ENCODE assay signal across 8 cellular contexts in the genomic region with DNA sequence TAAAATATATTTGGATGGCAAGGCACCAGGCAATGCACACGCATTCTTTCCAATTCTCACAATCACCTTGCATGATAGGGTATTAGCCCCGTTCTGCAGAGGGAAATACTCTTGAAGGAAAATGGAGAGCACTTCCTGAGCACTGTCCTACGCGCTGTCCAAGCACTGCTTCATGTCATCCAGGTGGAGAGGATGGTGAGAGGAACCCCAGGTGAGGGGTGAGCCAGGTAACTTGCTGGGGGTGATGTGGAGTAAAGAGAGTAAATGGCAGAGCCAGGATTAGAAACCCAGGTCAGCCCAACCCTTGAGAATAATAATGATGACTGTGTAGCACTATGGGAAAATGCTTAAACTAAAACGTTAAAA. TPM values are rescaled to one million over a fixed set of nuclear protein-coding genes. Genes with fewer than 3 reads are reported as not detected.
DNase-seq lines count a peak whose midpoint lies in the region; ATAC-seq and TF ChIP-seq lines count a peak whose summit lies in the region.

No MANE protein-coding gene starts in this region.

- H3K27ac ChIP-seq in AG04450 (ENCODE audit: low read depth, low read length) (no peak overlapping the region), HUES48 (ENCODE audit: low read depth, low read length) (peak overlapping the region; percentile 54), muscle layer of colon (ENCODE audit: low read depth, low read length) (peak overlapping the region; percentile 82)

- ATAC-seq in central memory CD8-positive, alpha-beta T cell (replicated peaks; ENCODE audit: extremely low read depth, poor library complexity, severe bottlenecking) = peak; percentile 4
- ATAC-seq in GM21619 (IDR thresholded peaks at IDR 0.05; ENCODE audit: unreplicated experiment) (no peak), HG03095 (IDR thresholded peaks at IDR 0.05; ENCODE audit: unreplicated experiment) (no peak), GM21737 (IDR thresholded peaks at IDR 0.05; ENCODE audit: unreplicated experiment) (no peak)

- H3K36me3 ChIP-seq in HUES48 (ENCODE audit: control insufficient read depth, insufficient read depth, low read length) = no peaks in the 10 kb centered on the region
- no peaks in the 10 kb centered on the region for H3K36me3 ChIP-seq in muscle layer of colon (ENCODE audit: insufficient read depth, low read length)

- H3K4me3 ChIP-seq in AG04450 (ENCODE audit: low read depth, low read length) (peak overlapping the region; percentile 72), HUES48 (ENCODE audit: low read depth, low read length) (peak overlapping the region; percentile 75), muscle layer of colon (ENCODE audit: low read depth in 1 of 2, low read length in 2 of 2) (peak overlapping the region; percentile 68 to 75)

- H3K36me3 Mint-ChIP-seq in central memory CD8-positive, alpha-beta T cell (ENCODE audit: insufficient read depth) = peaks cover 14% of the 10 kb centered on the region

- peak overlapping the region; percentile 93 for H3K27ac Mint-ChIP-seq in central memory CD8-positive, alpha-beta T cell (ENCODE audit: low read depth)

- POLR2A ChIA-PET in AG04450 (lab: Yijun Ruan, JAX) = interaction anchor here (0.6 to 3.2 kb wide), 15 partner anchors 8 to 225 kb away, joined by 3 to 29 read pairs (median 5); a partner anchor contains a TSS

- CTCF ChIA-PET in AG04450 (lab: Charles Lee) = interaction anchor here (0.5 to 3.0 kb wide), 2 partner anchors 11 to 25 kb away, joined by 7 to 15 read pairs; no protein-coding TSS in a partner anchor

- H3K4me1 ChIP-seq in HUES48 (ENCODE audit: control insufficient read depth, insufficient read depth, low read length) (peaks cover 20% of the 10 kb centered on the region), muscle layer of colon (ENCODE audit: insufficient read depth, low read length) (peaks cover 29% of the 10 kb centered on the region)

- no peaks in the 10 kb centered on the region for H3K9me3 ChIP-seq in AG04450 (ENCODE audit: control insufficient read depth, insufficient read depth, low read length)
- H3K9me3 ChIP-seq in HUES48 (ENCODE audit: control insufficient read depth, insufficient read depth, low read length) = no peaks in the 10 kb centered on the region
- no peaks in the 10 kb centered on the region for H3K9me3 ChIP-seq in muscle layer of colon (ENCODE audit: low read length)

- H3K9me3 Mint-ChIP-seq in central memory CD8-positive, alpha-beta T cell = no peaks in the 10 kb centered on the region

- H3K27me3 ChIP-seq in AG04450 (ENCODE audit: control insufficient read depth, insufficient read depth, low read length) = no peaks in the 10 kb centered on the region
- no peaks in the 10 kb centered on the region for H3K27me3 ChIP-seq in HUES48 (ENCODE audit: control insufficient read depth, insufficient read depth, low read length)
- H3K27me3 ChIP-seq in muscle layer of colon (ENCODE audit: control insufficient read depth in 1 of 2, insufficient read depth in 2 of 2, low read length in 2 of 2) = no peaks in the 10 kb centered on the region

- no peak for TF ChIP-seq CTCF in AG04450 (IDR thresholded peaks at IDR 0.05; ENCODE audit: low read depth, low read length)

- DNase-seq in AG04450 (ENCODE audit: low read depth, low spot score) = no peak
- DNase-seq in central memory CD8-positive, alpha-beta T cell (ENCODE audit: low spot score in 2 of 2) = no peak
- no peak for DNase-seq in amygdala (lab: John Stamatoyannopoulos, UW)

- no peaks in the 10 kb centered on the region for H3K27me3 Mint-ChIP-seq in central memory CD8-positive, alpha-beta T cell

- H3K9ac ChIP-seq in HUES48 (ENCODE audit: low read depth, low read length) (peak overlapping the region; percentile 50), muscle layer of colon (ENCODE audit: low read length) (no peak overlapping the region)

- peak overlapping the region; percentile 97 for H3K4me3 Mint-ChIP-seq in central memory CD8-positive, alpha-beta T cell

- H3K4me1 Mint-ChIP-seq in central memory CD8-positive, alpha-beta T cell = peaks cover 32% of the 10 kb centered on the region

RNA-seq across cellular contexts. Expression of a gene that starts 0.7 kb away (rescaled TPM):
- 59.6 and 60.2 TPM in 2 replicates for polyA plus RNA-seq in AG04450 (2011; rRNA removed)
- 27.0 and 32.7 TPM in 2 replicates for polyA minus RNA-seq in AG04450 (2011; rRNA and poly(A)+ RNA removed)
